ENCODE assay signal across 8 cellular contexts in genomic region chr16:51762081-51762995, GRCh38.
A peak's percentile ranks its signal among the peaks of the same experiment; 100 is the strongest.
DNase-seq lines count a peak whose midpoint lies in the region; ATAC-seq and TF ChIP-seq lines count a peak whose summit lies in the region.

No MANE protein-coding gene starts in this region.

- DNase-seq in Ammon's horn (ENCODE audit: low spot score) (peak; percentile 93), NCI-H2081 (lab: John Stamatoyannopoulos, UW) (peak; percentile 55 to 56), WERI-Rb-1 (peak; percentile 86), endodermal cell (peak; percentile 93), mesothelial cell of epicardium (ENCODE audit: low spot score in 2 of 2, unreplicated experiment in 2 of 2) (peak; percentile 76 to 92), stromal cell of bone marrow (ENCODE audit: low read depth) (peak; percentile 29)

- WGBS in endodermal cell (ENCODE audit: insufficient coverage in 1 of 2, insufficient read length in 1 of 2), 2 experiments = 29 to 48% methylated on average over 10 to 28 of the region's 30 CpGs

- ATAC-seq in GM18858 (IDR thresholded peaks at IDR 0.05; ENCODE audit: unreplicated experiment) (peak; percentile 82), HG03025 (IDR thresholded peaks at IDR 0.05; ENCODE audit: low FRiP score, unreplicated experiment) (peak; percentile 78)

- peaks cover 26% of the 10 kb centered on the region for H3K4me1 ChIP-seq in endodermal cell (ENCODE audit: control insufficient read depth, insufficient read depth, low read length)

- H3K36me3 Mint-ChIP-seq in endodermal cell (ENCODE audit: low read depth) (no peaks in the 10 kb centered on the region), mesothelial cell of epicardium (no peaks in the 10 kb centered on the region)

- peak overlapping the region; percentile 50 for H3K4me3 ChIP-seq in WERI-Rb-1 (ENCODE audit: low read depth, low read length)
- H3K4me3 ChIP-seq in endodermal cell (ENCODE audit: low read length) = no peak overlapping the region

- H3K4me3 Mint-ChIP-seq in endodermal cell (peak overlapping the region; percentile 36), mesothelial cell of epicardium (peak overlapping the region; percentile 55)

- H3K9me3 ChIP-seq in WERI-Rb-1 (ENCODE audit: severe bottlenecking) (no peaks in the 10 kb centered on the region), endodermal cell (ENCODE audit: control insufficient read depth, low read length) (no peaks in the 10 kb centered on the region)

- no peak overlapping the region for H3K9ac ChIP-seq in endodermal cell (ENCODE audit: extremely low read depth, low read length, poor library complexity, severe bottlenecking)

- TF ChIP-seq CTCF in WERI-Rb-1 (IDR thresholded peaks at IDR 0.05; ENCODE audit: low read depth, low read length) = peak; percentile 83
- TF ChIP-seq CTCF in endodermal cell (conservative IDR thresholded peaks at IDR 0.05) = peak; percentile 99
- TF ChIP-seq CTCF in mesothelial cell of epicardium (IDR thresholded peaks at IDR 0.05; ENCODE audit: unreplicated experiment) = peak; percentile 90

- peaks cover 80% of the 10 kb centered on the region for H3K4me1 Mint-ChIP-seq in endodermal cell
- peaks cover 6% of the 10 kb centered on the region for H3K4me1 Mint-ChIP-seq in mesothelial cell of epicardium

- H3K27me3 Mint-ChIP-seq in endodermal cell (ENCODE audit: insufficient read depth) = no peaks in the 10 kb centered on the region
- H3K27me3 Mint-ChIP-seq in mesothelial cell of epicardium (ENCODE audit: low read depth) = peaks cover 92% of the 10 kb centered on the region

- peak overlapping the region; percentile 86 for H3K27ac ChIP-seq in WERI-Rb-1
- no peak overlapping the region for H3K27ac ChIP-seq in endodermal cell (ENCODE audit: low read depth, low read length)

- no peaks in the 10 kb centered on the region for H3K9me3 Mint-ChIP-seq in endodermal cell
- H3K9me3 Mint-ChIP-seq in mesothelial cell of epicardium = no peaks in the 10 kb centered on the region

- H3K27me3 ChIP-seq in WERI-Rb-1 (ENCODE audit: insufficient read depth, low read depth, severe bottlenecking) = no peaks in the 10 kb centered on the region
- H3K27me3 ChIP-seq in endodermal cell (ENCODE audit: control insufficient read depth, insufficient read depth, low read length, poor library complexity, severe bottlenecking) = peaks cover 11% of the 10 kb centered on the region

- H3K27ac Mint-ChIP-seq in endodermal cell (peak overlapping the region; percentile 11), mesothelial cell of epicardium (no peak overlapping the region)

- H3K36me3 ChIP-seq in WERI-Rb-1 (no peaks in the 10 kb centered on the region), endodermal cell (ENCODE audit: control insufficient read depth, insufficient read depth, low read length) (no peaks in the 10 kb centered on the region)

Comparison
In these comparisons a context has a peak if more than half of its experiments do, and no peak if none do; other contexts are left out.
1. DNase-seq: peak in every context shown above with its lines; median percentile 93 in Ammon's horn; 93 in endodermal cell; 86 in WERI-Rb-1; 84 in mesothelial cell of epicardium; 56 in NCI-H2081; 29 in stromal cell of bone marrow.